ENCODE assay signal across 8 cellular contexts in genomic region chr6:32984639-32985389, GRCh38. TPM values are rescaled to one million over a fixed set of nuclear protein-coding genes. Genes with fewer than 3 reads are reported as not detected.
A peak's percentile ranks its signal among the peaks of the same experiment; 100 is the strongest.
DNase-seq lines count a peak whose midpoint lies in the region; ATAC-seq and TF ChIP-seq lines count a peak whose summit lies in the region.

No MANE protein-coding gene starts in this region.

- H2AFZ ChIP-seq in trophoblast cell (ENCODE audit: insufficient read depth, low read length, poor library complexity): no peak overlapping the region

- H3K36me3 ChIP-seq in gastroesophageal sphincter (peaks cover 0 to 22% of the 10 kb centered on the region in 2 donors), trophoblast cell (ENCODE audit: control insufficient read depth in 1 of 2, insufficient read depth in 2 of 2, low read length in 2 of 2) (peaks cover 14 to 16% of the 10 kb centered on the region in 2 experiments), upper lobe of left lung (peaks cover 16 to 29% (median 23%) of the 10 kb centered on the region in 4 donors)

- H4K8ac ChIP-seq in trophoblast cell (ENCODE audit: low read depth, low read length): no peak overlapping the region

- no peak overlapping the region for H3K9ac ChIP-seq in trophoblast cell (ENCODE audit: low read length)

- H3K4me3 ChIP-seq in AG09309 (ENCODE audit: control insufficient read depth, low read depth, low read length) (no peak overlapping the region), gastroesophageal sphincter (no peak overlapping the region), trophoblast cell (ENCODE audit: low read depth, low read length) (no peak overlapping the region), upper lobe of left lung (no peak overlapping the region)

- H3K79me1 ChIP-seq in trophoblast cell (ENCODE audit: low read length): no peaks in the 10 kb centered on the region

- H4K12ac ChIP-seq in trophoblast cell (ENCODE audit: low read depth, low read length): no peak overlapping the region

- H3K23ac ChIP-seq in trophoblast cell (ENCODE audit: low read length): no peak overlapping the region

- TF ChIP-seq CTCF in AG09309 (IDR thresholded peaks at IDR 0.05; ENCODE audit: control insufficient read depth, insufficient read depth, low read depth, low read length, missing control alignments) (peak; percentile 90), gastroesophageal sphincter (IDR thresholded peaks at IDR 0.05) (peak; percentile 79 to 95 (median 82)), upper lobe of left lung (IDR thresholded peaks at IDR 0.05) (peak; percentile 58 to 93 (median 86))

- H3K4ac ChIP-seq in trophoblast cell (ENCODE audit: low read depth, low read length): no peak overlapping the region

- no peak for TF ChIP-seq EP300 in gastroesophageal sphincter (IDR thresholded peaks at IDR 0.05)
- TF ChIP-seq EP300 in upper lobe of left lung (IDR thresholded peaks at IDR 0.05): no peak

- no peak overlapping the region for H2BK12ac ChIP-seq in trophoblast cell (ENCODE audit: low read length)

- no peak overlapping the region for H3K18ac ChIP-seq in trophoblast cell (ENCODE audit: low read length)

- H3K27me3 ChIP-seq in gastroesophageal sphincter: no peaks in the 10 kb centered on the region
- no peaks in the 10 kb centered on the region for H3K27me3 ChIP-seq in trophoblast cell (ENCODE audit: insufficient read depth, low read length)
- no peaks in the 10 kb centered on the region for H3K27me3 ChIP-seq in upper lobe of left lung

- H3K9me3 ChIP-seq in gastroesophageal sphincter (no peaks in the 10 kb centered on the region), trophoblast cell (ENCODE audit: insufficient read depth, low read depth, low read length) (peaks cover 2% of the 10 kb centered on the region), upper lobe of left lung (no peaks in the 10 kb centered on the region)

- H3K79me2 ChIP-seq in trophoblast cell (ENCODE audit: control insufficient read depth, insufficient read depth, low read length, poor library complexity): no peaks in the 10 kb centered on the region

- H3K14ac ChIP-seq in trophoblast cell (ENCODE audit: low read length): no peak overlapping the region

- H3K4me2 ChIP-seq in trophoblast cell (ENCODE audit: low read length): no peak overlapping the region

- ATAC-seq in GM19463 (IDR thresholded peaks at IDR 0.05; ENCODE audit: unreplicated experiment) (peak; percentile 61), gastroesophageal sphincter (peak; percentile 79), upper lobe of left lung (ENCODE audit: low FRiP score in 2 of 2) (peak; percentile 89 to 93)

- 13 to 21% methylated on average over 6 to 9 of the region's 9 CpGs for WGBS in gastroesophageal sphincter (ENCODE audit: low coverage in 1 of 2), 2 donors
- no CpG with 5 or more reads among the region's 9 CpGs for WGBS in trophoblast cell (ENCODE audit: extremely low coverage, insufficient coverage, insufficient read length)
- WGBS in upper lobe of left lung, 2 donors: 11% methylated on average over 9 of the region's 9 CpGs

- DNase-seq in AG09309 (ENCODE audit: low read depth) (peak; percentile 38), NCI-H1092 treated with DMSO at 0.1 percent for 48 hours (lab: John Stamatoyannopoulos, UW) (peak; percentile 74), SK-N-DZ (ENCODE audit: low spot score) (peak; percentile 81), trophoblast cell (peak; percentile 86 to 93), upper lobe of left lung (peak in 1 of 2 donors; percentile 97)
- peak; percentile 87 for DNase-seq in activated gamma-delta T cell treated with anti-CD3 and anti-CD28 coated beads, Interleukin-2, amount 50 U/mL, for 16 hours (ENCODE audit: low read depth)

- no peak overlapping the region for H2BK5ac ChIP-seq in trophoblast cell (ENCODE audit: low read depth, low read length, poor library complexity)

- H4K91ac ChIP-seq in trophoblast cell (ENCODE audit: low read depth, low read length): no peak overlapping the region

- H3K27ac ChIP-seq in gastroesophageal sphincter (peak overlapping the region in 1 of 4 donors; percentile 14), trophoblast cell (ENCODE audit: low read depth, low read length) (no peak overlapping the region), upper lobe of left lung (peak overlapping the region in 2 of 4 donors; percentile 19 to 33)

- H3K4me1 ChIP-seq in gastroesophageal sphincter: peaks cover 0 to 44% (median 2%) of the 10 kb centered on the region in 3 donors
- H3K4me1 ChIP-seq in trophoblast cell (ENCODE audit: control insufficient read depth in 1 of 2, insufficient read depth in 2 of 2, low read length in 2 of 2): no peaks in the 10 kb centered on the region
- peaks cover 2 to 29% (median 19%) of the 10 kb centered on the region in 4 donors for H3K4me1 ChIP-seq in upper lobe of left lung

- H2BK120ac ChIP-seq in trophoblast cell (ENCODE audit: insufficient read depth, low read length, poor library complexity): no peak overlapping the region

- no peak overlapping the region for H2AK5ac ChIP-seq in trophoblast cell (ENCODE audit: low read length)

- no peak for TF ChIP-seq POLR2A in gastroesophageal sphincter (IDR thresholded peaks at IDR 0.05)
- no peak for TF ChIP-seq POLR2A in upper lobe of left lung (IDR thresholded peaks at IDR 0.05)

RNA-seq across cellular contexts. Expression of gene BRD2, which starts 16.4 kb away (rescaled TPM):
- polyA plus RNA-seq in SK-N-DZ (2014; cell fraction: cytosol; rRNA removed): 136 and 160 TPM in 2 replicates
- 287 and 301 TPM in 2 replicates for polyA plus RNA-seq in SK-N-DZ (2014; cell fraction: nucleus; rRNA removed)
- total RNA-seq in gastroesophageal sphincter (100 to 1,000 TPM; 107 to 154 (median 124) TPM), upper lobe of left lung (100 to 1,000 TPM; 144 to 388 (median 183) TPM)
- 265 and 273 TPM in 2 replicates for polyA plus RNA-seq in trophoblast cell (2013)

RNA-seq across cellular contexts. Expression of gene HLA-DOA, which starts 24.6 kb away (rescaled TPM):
- polyA plus RNA-seq in SK-N-DZ (2014; cell fraction: cytosol; rRNA removed): 0.02 TPM in 1 of 2 replicates, not detected in the other
- polyA plus RNA-seq in SK-N-DZ (2014; cell fraction: nucleus; rRNA removed): 0.08 TPM in 1 of 2 replicates, not detected in the other
- total RNA-seq in gastroesophageal sphincter (1 to 10 TPM; 1.1 to 4.4 (median 1.8) TPM), upper lobe of left lung (10 to 100 TPM in 5 of 6 donors, 1 to 10 TPM in 1; 9.4 to 56.8 (median 30.5) TPM)
- polyA plus RNA-seq in trophoblast cell (2013): 0.05 and 0.08 TPM in 2 replicates

RNA-seq across cellular contexts. Expression of gene HLA-DMA, which starts 31.9 kb away (rescaled TPM):
- 1.9 and 3.1 TPM in 2 replicates for polyA plus RNA-seq in SK-N-DZ (2014; cell fraction: cytosol; rRNA removed)
- 0.62 and 5.1 TPM in 2 replicates for polyA plus RNA-seq in SK-N-DZ (2014; cell fraction: nucleus; rRNA removed)
- 10 to 100 TPM in 2 of 4 donors, 1 to 10 TPM in 2; 5.8 to 43.8 (median 15.8) TPM for total RNA-seq in gastroesophageal sphincter
- polyA plus RNA-seq in trophoblast cell (2013): 8.5 and 8.8 TPM in 2 replicates
- total RNA-seq in upper lobe of left lung: 100 to 1,000 TPM in 4 of 6 donors, 10 to 100 TPM in 2; 83.7 to 271 (median 134) TPM

RNA-seq across cellular contexts. Expression of gene HLA-DMB, which starts 44.0 kb away (rescaled TPM):
- polyA plus RNA-seq in SK-N-DZ (2014; cell fraction: cytosol; rRNA removed): not detected in 2 replicates
- polyA plus RNA-seq in SK-N-DZ (2014; cell fraction: nucleus; rRNA removed): 0.24 TPM in 1 of 2 replicates, not detected in the other
- total RNA-seq in gastroesophageal sphincter: 10 to 100 TPM in 2 of 4 donors, 1 to 10 TPM in 2; 7.3 to 26.0 (median 11.6) TPM
- polyA plus RNA-seq in trophoblast cell (2013): 2.4 and 2.5 TPM in 2 replicates
- total RNA-seq in upper lobe of left lung: 100 to 1,000 TPM in 3 of 6 donors, 10 to 100 TPM in 3; 35.6 to 233 (median 80.6) TPM
